Comparison of ENCODE assay signal across 13 cellular contexts in the genomic region with DNA sequence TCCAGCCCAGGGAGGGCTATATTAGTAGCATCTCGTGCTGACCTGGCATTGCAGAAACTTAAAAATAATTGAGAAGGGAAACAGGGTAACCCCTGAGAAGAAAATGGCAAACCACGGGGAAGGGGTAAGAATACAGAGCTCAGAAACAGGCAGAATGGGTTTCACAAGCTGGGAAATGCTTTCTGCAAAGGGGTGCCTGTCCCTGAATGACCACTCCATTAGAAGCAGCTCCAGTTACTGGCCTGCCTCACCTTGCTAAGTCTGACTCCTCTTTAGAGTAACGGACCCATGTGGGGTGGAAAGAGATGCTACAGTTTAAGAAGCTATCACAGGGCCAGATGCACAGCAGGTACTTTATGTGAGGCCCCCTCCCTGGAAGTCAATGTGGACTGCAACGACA. TPM values are rescaled to one million over a fixed set of nuclear protein-coding genes. Genes with fewer than 3 reads are reported as not detected.
DNase-seq lines count a peak whose midpoint lies in the region; ATAC-seq and TF ChIP-seq lines count a peak whose summit lies in the region.
"Had no signal": no experiment of that assay in that cellular context is flagged by ENCODE, and none has a peak within 500 bp of the region (broad histone marks: within the 10 kb centered on the region; RNA-seq: fewer than 3 reads in every experiment).

No MANE protein-coding gene starts in this region.

- no peak for DNase-seq in Caco-2
- no peak for DNase-seq in RWPE2 (ENCODE audit: low spot score)
- DNase-seq in endothelial cell (ENCODE audit: low spot score): no peak
- DNase-seq in psoas muscle: no peak
- DNase-seq in NCI-H510A (lab: John Stamatoyannopoulos, UW): no peak
- no peak for DNase-seq in superior temporal gyrus (ENCODE audit: extremely low spot score)
- DNase-seq in Ammon's horn (ENCODE audit: low spot score): no peak
- DNase-seq: KG1; left ventricle myocardium superior; RPMI8226; stimulated activated CD8-positive, alpha-beta memory T cell treated with anti-CD3 and anti-CD28 coated beads, Interleukin-4, amount 100 ng/mL, for 48 hours; WERI-Rb-1 had no signal

- TF ChIP-seq POLR2A in GM18505 (IDR thresholded peaks at IDR 0.05; ENCODE audit: borderline replicate concordance, extremely low read depth, insufficient read depth, insufficient read length): no peak

- peak overlapping the region; percentile 6 for H3K4me3 Mint-ChIP-seq in Caco-2 (ENCODE audit: unreplicated experiment)
- H3K4me3 Mint-ChIP-seq in endothelial cell (ENCODE audit: unreplicated experiment): peak overlapping the region; percentile 76

- H3K4me1 ChIP-seq in Caco-2 (0 out of 2 replicates have a peak, but pooled peaks cover 9% of the 10 kb centered on the region), RWPE2 (ENCODE audit: insufficient read depth, poor library complexity, severe bottlenecking) (peaks cover 23% of the 10 kb centered on the region), psoas muscle (peaks cover 63% of the 10 kb centered on the region)

- H3K27ac ChIP-seq in RWPE2 (ENCODE audit: poor library complexity, severe bottlenecking) (peak overlapping the region; percentile 90), psoas muscle (peak overlapping the region; percentile 97)
- H3K27ac ChIP-seq: WERI-Rb-1 had no signal

- WGBS in psoas muscle, 3 donors: 45 to 66% (median 52%) methylated on average over 4 of the region's 4 CpGs

- H3K4me3 ChIP-seq in Caco-2 (ENCODE audit: low read depth, low read length) (no peak overlapping the region), RWPE2 (ENCODE audit: severe bottlenecking) (no peak overlapping the region), psoas muscle (peak overlapping the region; percentile 90)

- ATAC-seq in RWPE2 (ENCODE audit: low read depth) (no peak), psoas muscle (no peak), GM18505 (IDR thresholded peaks at IDR 0.05; ENCODE audit: unreplicated experiment) (no peak)
- ATAC-seq: left ventricle myocardium superior had no signal

- H3K36me3 ChIP-seq in Caco-2 (ENCODE audit: control insufficient read depth, insufficient read depth, low read length) (peaks cover 13% of the 10 kb centered on the region), RWPE2 (ENCODE audit: low read depth) (peaks cover 67% of the 10 kb centered on the region), psoas muscle (ENCODE audit: insufficient read depth in 1 of 2, low read depth in 1 of 2) (peaks cover 17 to 61% of the 10 kb centered on the region in 2 donors)

- H3K27ac Mint-ChIP-seq in Caco-2 (ENCODE audit: unreplicated experiment): no peak overlapping the region
- peak overlapping the region; percentile 62 for H3K27ac Mint-ChIP-seq in endothelial cell (ENCODE audit: unreplicated experiment)

- no TSS peak for BruUV-seq in Caco-2 (replicated peaks; lab: Mats Ljungman, UMichigan)

- H3K36me3 Mint-ChIP-seq in Caco-2 (ENCODE audit: insufficient read depth, unreplicated experiment): peaks cover 83% of the 10 kb centered on the region
- peaks cover 70% of the 10 kb centered on the region for H3K36me3 Mint-ChIP-seq in endothelial cell (ENCODE audit: low read depth, unreplicated experiment)

- no peaks in the 10 kb centered on the region for H3K9me3 ChIP-seq in Caco-2
- H3K9me3 ChIP-seq in RWPE2 (ENCODE audit: severe bottlenecking): no peaks in the 10 kb centered on the region
- H3K9me3 ChIP-seq in psoas muscle: no peaks in the 10 kb centered on the region

- intact Hi-C loops in Caco-2 (cut with micrococcal nuclease; ENCODE audit: unreplicated experiment) (no loop called here), psoas muscle (cut with DNase I) (no loop called here)

- no peaks in the 10 kb centered on the region for H3K27me3 ChIP-seq in Caco-2 (replicated peaks; ENCODE audit: control insufficient read depth, insufficient read depth, low read length)
- no peaks in the 10 kb centered on the region for H3K27me3 ChIP-seq in RWPE2 (ENCODE audit: insufficient read depth, poor library complexity, severe bottlenecking)
- no peaks in the 10 kb centered on the region for H3K27me3 ChIP-seq in psoas muscle (ENCODE audit: insufficient read depth in 3 of 3, low read length in 2 of 3)

- CTCF ChIA-PET in Caco-2 (lab: Charles Lee): no interaction called here

- H3K4me1 Mint-ChIP-seq in Caco-2 (ENCODE audit: low read depth, unreplicated experiment) (peaks cover 17% of the 10 kb centered on the region), endothelial cell (ENCODE audit: unreplicated experiment) (peaks cover 76% of the 10 kb centered on the region)

- H3K27me3 Mint-ChIP-seq in Caco-2 (ENCODE audit: insufficient read depth, unreplicated experiment) (no peaks in the 10 kb centered on the region), endothelial cell (ENCODE audit: unreplicated experiment) (peaks cover 35% of the 10 kb centered on the region)

- TF ChIP-seq CTCF in Caco-2 (IDR thresholded peaks at IDR 0.05; ENCODE audit: insufficient read depth in 1 of 2, low read depth in 1 of 2, low read length in 1 of 2, severe bottlenecking in 1 of 2, unreplicated experiment in 1 of 2) (no peak), RWPE2 (IDR thresholded peaks at IDR 0.05; ENCODE audit: poor library complexity, severe bottlenecking) (no peak), endothelial cell (IDR thresholded peaks at IDR 0.05; ENCODE audit: unreplicated experiment) (no peak), psoas muscle (IDR thresholded peaks at IDR 0.05) (no peak)

- POLR2A ChIA-PET in Caco-2 (lab: Charles Lee): no interaction called here

- no peaks in the 10 kb centered on the region for H3K9me3 Mint-ChIP-seq in Caco-2 (ENCODE audit: unreplicated experiment)
- no peaks in the 10 kb centered on the region for H3K9me3 Mint-ChIP-seq in endothelial cell (ENCODE audit: unreplicated experiment)

RNA-seq across cellular contexts. Expression of a gene that starts 2.5 kb away (rescaled TPM):
- total RNA-seq in Caco-2 (2022) (250 and 270 TPM in 2 replicates), endothelial cell (ENCODE audit: unreplicated experiment) (501 TPM), psoas muscle (100 to 1,000 TPM in 3 of 4 donors, 10 to 100 TPM in 1; 86.3 to 146 (median 118) TPM)
- 100 to 1,000 TPM in 1 of 3 donors, 10 to 100 TPM in 2; 55.6 to 273 (median 79.1) TPM for polyA plus RNA-seq in psoas muscle
